In the genomic region with DNA sequence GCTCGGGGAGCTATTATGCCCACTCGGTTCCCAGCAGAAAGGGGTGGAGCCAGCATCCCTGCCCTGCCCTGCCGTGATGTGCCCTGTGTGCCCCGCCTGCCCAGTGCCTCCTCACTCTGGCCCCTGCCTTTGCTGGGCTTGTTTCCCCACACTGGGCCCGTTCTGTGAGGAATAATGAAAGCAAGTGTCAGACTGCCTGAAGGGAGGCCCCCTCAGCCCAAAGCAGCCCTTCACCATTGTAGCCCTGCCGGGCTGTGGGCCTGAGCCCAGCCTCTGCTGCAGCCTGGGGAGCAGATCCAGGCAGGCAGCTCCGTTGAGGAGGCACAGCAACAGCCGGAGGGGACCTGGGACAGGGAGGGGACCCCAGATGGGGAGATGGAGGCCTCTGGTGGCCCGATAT, we compare ENCODE assay signal across 1 cellular context.
TF ChIP-seq lines count a peak whose summit lies in the region.

No MANE protein-coding gene starts in this region.

TF ChIP-seq in GM23338, 12 proteins besides CTCF, POLR2A, EP300 and RAD21 (continued from another document):
- TF ChIP-seq, protein P1, sequence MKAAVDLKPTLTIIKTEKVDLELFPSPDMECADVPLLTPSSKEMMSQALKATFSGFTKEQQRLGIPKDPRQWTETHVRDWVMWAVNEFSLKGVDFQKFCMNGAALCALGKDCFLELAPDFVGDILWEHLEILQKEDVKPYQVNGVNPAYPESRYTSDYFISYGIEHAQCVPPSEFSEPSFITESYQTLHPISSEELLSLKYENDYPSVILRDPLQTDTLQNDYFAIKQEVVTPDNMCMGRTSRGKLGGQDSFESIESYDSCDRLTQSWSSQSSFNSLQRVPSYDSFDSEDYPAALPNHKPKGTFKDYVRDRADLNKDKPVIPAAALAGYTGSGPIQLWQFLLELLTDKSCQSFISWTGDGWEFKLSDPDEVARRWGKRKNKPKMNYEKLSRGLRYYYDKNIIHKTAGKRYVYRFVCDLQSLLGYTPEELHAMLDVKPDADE (IDR thresholded peaks at IDR 0.05), result no peak
TF ChIP-seq in GM23338: peak in this region for 0.
